Comparison of ENCODE assay signal across 8 cellular contexts in genomic region chr10:128211953-128212727, GRCh38.
DNase-seq lines count a peak whose midpoint lies in the region; ATAC-seq and TF ChIP-seq lines count a peak whose summit lies in the region.

No MANE protein-coding gene starts in this region.

- no peak overlapping the region for H3K27ac Mint-ChIP-seq in endothelial cell (ENCODE audit: unreplicated experiment)

- peak; percentile 85 for TF ChIP-seq CTCF in endothelial cell (IDR thresholded peaks at IDR 0.05; ENCODE audit: unreplicated experiment)

- ATAC-seq in GM19468 (IDR thresholded peaks at IDR 0.05; ENCODE audit: extremely low read depth, unreplicated experiment) = peak; percentile 98
- ATAC-seq in HG03571 (IDR thresholded peaks at IDR 0.05; ENCODE audit: unreplicated experiment) = peak; percentile 98

- peaks cover 48% of the 10 kb centered on the region for H3K4me1 Mint-ChIP-seq in endothelial cell (ENCODE audit: unreplicated experiment)

- no peaks in the 10 kb centered on the region for H3K36me3 Mint-ChIP-seq in endothelial cell (ENCODE audit: low read depth, unreplicated experiment)

- H3K4me3 Mint-ChIP-seq in endothelial cell (ENCODE audit: unreplicated experiment) = peak overlapping the region; percentile 31

- H3K9me3 Mint-ChIP-seq in endothelial cell (ENCODE audit: unreplicated experiment) = no peaks in the 10 kb centered on the region

- DNase-seq in COR-L47 (lab: John Stamatoyannopoulos, UW) (peak; percentile 25), NOMO-1 (lab: John Stamatoyannopoulos, UW; ENCODE audit: unreplicated experiment in 2 of 2) (peak; percentile 74 to 88), endothelial cell (ENCODE audit: low spot score) (peak; percentile 92), mucosa of gallbladder (ENCODE audit: low spot score) (peak; percentile 84)
- peak; percentile 67 to 69 (median 68) for DNase-seq in activated CD8-positive, alpha-beta memory T cell treated with anti-CD3 and anti-CD28 coated beads for 48 hours (ENCODE audit: low read depth in 2 of 3, low spot score in 2 of 3)
- DNase-seq in stimulated activated CD8-positive, alpha-beta memory T cell treated with anti-CD3 and anti-CD28 coated beads, Interleukin-4, amount 100 ng/mL, for 24 hours (ENCODE audit: low read depth) = peak; percentile 76

- H3K27me3 Mint-ChIP-seq in endothelial cell (ENCODE audit: unreplicated experiment) = peaks cover 4% of the 10 kb centered on the region

Comparison
In these comparisons a context has a peak if more than half of its experiments do, and no peak if none do; other contexts are left out.
1. Peak in every context shown above with its lines: DNase-seq and ATAC-seq.
2. DNase-seq: peak in every context shown above with its lines; median percentile 92 in endothelial cell; 84 in mucosa of gallbladder; 81 in NOMO-1; 76 in stimulated activated CD8-positive, alpha-beta memory T cell treated with anti-CD3 and anti-CD28 coated beads, Interleukin-4, amount 100 ng/mL, for 24 hours; 68 in activated CD8-positive, alpha-beta memory T cell treated with anti-CD3 and anti-CD28 coated beads for 48 hours; 25 in COR-L47.